ENCODE assay signal across 1 cellular context in genomic region chr16:57245472-57246113, GRCh38.
TF ChIP-seq lines count a peak whose summit lies in the region.

No MANE protein-coding gene starts in this region.

TF ChIP-seq in HepG2, 621 proteins besides CTCF, POLR2A, EP300 and RAD21 (continued from another document and continues in another):
- TF ChIP-seq SIN3A (IDR thresholded peaks at IDR 0.05; ENCODE audit: borderline replicate concordance, low read depth, low read length) (peak; percentile 8; the same call in 1 of the 2 replicates), ZNF782 (CRISPR knock-in tag; IDR thresholded peaks at IDR 0.05; ENCODE audit: borderline replicate concordance) (0 out of 2 replicates have a peak, but pooled peaks have one; percentile 32), ATM (IDR thresholded peaks at IDR 0.05; ENCODE audit: borderline replicate concordance) (no peak), POGZ (CRISPR knock-in tag; IDR thresholded peaks at IDR 0.05) (no peak), ZNF142 (CRISPR knock-in tag; IDR thresholded peaks at IDR 0.05) (no peak), BRCA1 (CRISPR knock-in tag; IDR thresholded peaks at IDR 0.05) (no peak), ZMAT5 (CRISPR knock-in tag; IDR thresholded peaks at IDR 0.05; ENCODE audit: borderline replicate concordance, low read depth) (no peak), WIZ (CRISPR knock-in tag; IDR thresholded peaks at IDR 0.05) (no peak), ZNF646 (CRISPR knock-in tag; IDR thresholded peaks at IDR 0.05) (no peak), AFF4 (CRISPR knock-in tag; IDR thresholded peaks at IDR 0.05) (no peak), SIX1 (CRISPR knock-in tag; IDR thresholded peaks at IDR 0.05; ENCODE audit: borderline replicate concordance) (no peak), ZNF576 (CRISPR knock-in tag; IDR thresholded peaks at IDR 0.05) (no peak), CC2D1A (CRISPR knock-in tag; IDR thresholded peaks at IDR 0.05) (no peak), SP4 (CRISPR knock-in tag; IDR thresholded peaks at IDR 0.05) (no peak), ZNF546 (CRISPR knock-in tag; conservative IDR thresholded peaks at IDR 0.05) (no peak), NR2F2 (IDR thresholded peaks at IDR 0.05; ENCODE audit: borderline replicate concordance, low read depth) (0 out of 2 replicates have a peak, but pooled peaks have one; percentile 5), ZNF709 (CRISPR knock-in tag; IDR thresholded peaks at IDR 0.05) (no peak), MEIS1 (CRISPR knock-in tag; IDR thresholded peaks at IDR 0.05; ENCODE audit: borderline replicate concordance) (no peak), TP53 (CRISPR knock-in tag; conservative IDR thresholded peaks at IDR 0.05) (no peak), ZBTB7A (CRISPR knock-in tag; IDR thresholded peaks at IDR 0.05) (no peak), JUNB (CRISPR knock-in tag; IDR thresholded peaks at IDR 0.05; ENCODE audit: borderline replicate concordance) (no peak), NFATC3 (CRISPR knock-in tag; IDR thresholded peaks at IDR 0.05) (no peak), TSC22D2 (CRISPR knock-in tag; IDR thresholded peaks at IDR 0.05; ENCODE audit: borderline replicate concordance) (no peak), ZFP62 (CRISPR knock-in tag; IDR thresholded peaks at IDR 0.05) (no peak), ZNF451 (CRISPR knock-in tag; IDR thresholded peaks at IDR 0.05) (no peak), PHB2 (IDR thresholded peaks at IDR 0.05; ENCODE audit: partially characterized antibody) (no peak), ZIK1 (CRISPR knock-in tag; IDR thresholded peaks at IDR 0.05; ENCODE audit: borderline replicate concordance, low read depth) (no peak), RARG (CRISPR knock-in tag; IDR thresholded peaks at IDR 0.05; ENCODE audit: low read depth) (no peak), ZNF878 (CRISPR knock-in tag; IDR thresholded peaks at IDR 0.05) (peak; percentile 81; the same call in 1 of the 2 replicates), ZFP41 (CRISPR knock-in tag; IDR thresholded peaks at IDR 0.05; ENCODE audit: borderline replicate concordance) (peak; percentile 70; the same call in 1 of the 2 replicates), IRX3 (CRISPR knock-in tag; IDR thresholded peaks at IDR 0.05; ENCODE audit: borderline replicate concordance, low read depth) (0 out of 2 replicates have a peak, but pooled peaks have one; percentile 5), ZNF740 (CRISPR knock-in tag; IDR thresholded peaks at IDR 0.05) (no peak), NFKBIZ (CRISPR knock-in tag; IDR thresholded peaks at IDR 0.05) (no peak), ZNF816 (CRISPR knock-in tag; IDR thresholded peaks at IDR 0.05; ENCODE audit: borderline replicate concordance) (no peak), FLYWCH1 (CRISPR knock-in tag; IDR thresholded peaks at IDR 0.05) (no peak), ZGPAT (CRISPR knock-in tag; IDR thresholded peaks at IDR 0.05) (0 out of 2 replicates have a peak, but pooled peaks have one; percentile 0), ZNF788 (CRISPR knock-in tag; IDR thresholded peaks at IDR 0.05; ENCODE audit: borderline replicate concordance) (no peak), ZNF207 (IDR thresholded peaks at IDR 0.05; ENCODE audit: borderline replicate concordance) (no peak)
